Comparison of ENCODE assay signal across 10 cellular contexts in the genomic region with DNA sequence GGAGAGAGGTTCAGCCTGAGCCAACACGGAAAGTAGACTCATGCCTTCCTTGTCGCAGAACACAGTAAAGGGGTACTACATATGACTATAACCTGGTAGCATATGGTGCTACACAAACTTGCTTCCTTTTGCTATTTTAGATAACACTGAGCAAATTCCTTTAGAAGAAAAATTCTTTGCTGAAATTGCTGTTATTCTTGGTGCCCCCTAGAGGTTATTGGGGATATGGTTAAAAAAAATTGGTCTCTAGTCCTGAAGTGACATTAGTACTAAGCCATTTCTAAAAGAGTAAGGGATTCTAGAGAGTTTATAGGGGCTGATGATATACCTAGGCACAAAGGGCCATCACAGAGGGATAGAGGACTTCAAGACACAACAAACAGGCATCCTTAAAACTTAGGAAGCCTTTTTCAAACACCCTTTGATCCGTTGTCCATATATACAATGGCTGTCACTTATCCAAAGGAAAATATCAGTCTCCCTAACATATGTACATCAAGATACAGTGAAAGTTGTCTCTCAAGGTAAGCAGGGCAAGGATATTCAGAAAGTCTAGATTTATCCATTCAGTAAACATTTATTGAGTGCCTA. TPM values are rescaled to one million over a fixed set of nuclear protein-coding genes. Genes with fewer than 3 reads are reported as not detected.
DNase-seq lines count a peak whose midpoint lies in the region; ATAC-seq and TF ChIP-seq lines count a peak whose summit lies in the region.
"Had no signal": no experiment of that assay in that cellular context is flagged by ENCODE, and none has a peak within 500 bp of the region (broad histone marks: within the 10 kb centered on the region; RNA-seq: fewer than 3 reads in every experiment).

No MANE protein-coding gene starts in this region.

- TF ChIP-seq CTCF in Panc1 (IDR thresholded peaks at IDR 0.05) = peak; percentile 63; the same call in 1 of the 2 replicates

- H3K9me3 ChIP-seq in Panc1 (ENCODE audit: control insufficient read depth, insufficient read depth, low read depth, low read length) = no peaks in the 10 kb centered on the region
- H3K9me3 ChIP-seq: HAP-1 had no signal

- CTCF ChIA-PET in Panc1 (lab: Charles Lee) = no interaction called here

- in situ Hi-C loops in Panc1 (cut with HindIII; ENCODE audit: low pct_unique_long_range_greater_than_20kb, low sequenced_read_pairs) = no loop called here

- peak; percentile 5 to 43 for DNase-seq in AML-193 (lab: John Stamatoyannopoulos, UW)
- DNase-seq in Panc1 (ENCODE audit: low read depth, low spot score) = no peak
- DNase-seq in iPS-NIHi11 (ENCODE audit: low spot score) = peak; percentile 18
- DNase-seq in middle frontal gyrus (ENCODE audit: extremely low spot score, low spot score) = no peak
- no peak for DNase-seq in NCI-H1417 treated with DMSO at 0.1 percent for 48 hours (lab: John Stamatoyannopoulos, UW)
- no peak for DNase-seq in HK-2 (ENCODE audit: unreplicated experiment)

- intact Hi-C loops in Panc1 (cut with micrococcal nuclease; ENCODE audit: unreplicated experiment) = no loop called here

- H3K27me3 ChIP-seq in Panc1 (ENCODE audit: control insufficient read depth, insufficient read depth, low read length) = peaks cover under 1% of the 10 kb centered on the region; the same call in 1 of the 2 replicates

- POLR2A ChIA-PET in Panc1 (lab: Charles Lee) = no interaction called here

- ATAC-seq in GM19328 (IDR thresholded peaks at IDR 0.05; ENCODE audit: unreplicated experiment) = peak; percentile 73
- ATAC-seq in Panc1 = no peak
- ATAC-seq in HG03135 (IDR thresholded peaks at IDR 0.05; ENCODE audit: unreplicated experiment) = no peak
- ATAC-seq: activated naive CD4-positive, alpha-beta T cell treated with anti-CD3 and anti-CD28 coated beads, Interleukin-2, amount 50 U/mL, for 72 hours had no signal

- H3K27ac ChIP-seq in Panc1 (ENCODE audit: low read length) = no peak overlapping the region

- H3K4me1 ChIP-seq in Panc1 (ENCODE audit: control insufficient read depth, insufficient read depth, low read length) = no peaks in the 10 kb centered on the region
- H3K4me1 ChIP-seq: HAP-1 had no signal

- H3K4me3 ChIP-seq in Panc1 (ENCODE audit: low read depth in 2 of 2, low read length in 2 of 2) = no peak overlapping the region
- H3K4me3 ChIP-seq: HAP-1 had no signal

- no TSS peak for BruUV-seq in Panc1 (replicated peaks; lab: Mats Ljungman, UMichigan)

- no peaks in the 10 kb centered on the region for H3K36me3 ChIP-seq in Panc1 (ENCODE audit: control insufficient read depth, insufficient read depth, low read length)
- H3K36me3 ChIP-seq: HAP-1 had no signal

RNA-seq across cellular contexts. Expression of gene HS6ST3, which starts 13.9 kb away (rescaled TPM):
- total RNA-seq in Panc1 (2021; ENCODE audit: unreplicated experiment) = 0.13 TPM
- not detected for polyA plus RNA-seq in Panc1 (2012; ENCODE audit: insufficient read length)
- total RNA-seq: activated naive CD4-positive, alpha-beta T cell treated with anti-CD3 and anti-CD28 coated beads, Interleukin-2, amount 50 U/mL, for 72 hours had no signal

RNA-seq across cellular contexts. Expression of gene UGGT2, which starts 22.8 kb away (rescaled TPM):
- 22.9 TPM for total RNA-seq in Panc1 (2021; ENCODE audit: unreplicated experiment)
- 7.4 TPM for polyA plus RNA-seq in Panc1 (2012; ENCODE audit: insufficient read length)

Comparison
In these comparisons a context has a peak if more than half of its experiments do, and no peak if none do; other contexts are left out.
1. DNase-seq: peak in AML-193 (2 of 2) and iPS-NIHi11 (single experiment); none in Panc1 (single experiment), middle frontal gyrus (single experiment), NCI-H1417 treated with DMSO at 0.1 percent for 48 hours (single experiment) and HK-2 (single experiment).